In the genomic region with DNA sequence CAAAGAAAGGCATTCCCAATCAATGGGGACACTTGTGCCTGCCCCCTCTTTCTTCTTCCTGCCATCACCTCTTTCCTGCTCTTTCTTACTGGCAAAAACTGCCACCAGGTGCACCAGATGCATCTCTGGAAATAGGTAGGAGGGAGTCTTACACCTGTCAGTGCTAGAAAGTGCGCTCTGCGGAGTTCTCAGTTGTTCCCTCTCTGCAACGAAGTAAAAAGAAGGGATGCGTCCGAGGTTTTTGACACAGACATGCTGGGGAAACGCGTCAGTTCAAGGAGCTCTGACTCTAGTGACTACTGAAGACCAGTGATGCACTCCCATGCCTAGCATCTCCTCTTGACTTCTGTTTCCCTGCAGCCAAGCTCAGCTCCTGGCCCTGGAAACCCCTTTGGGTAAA, we compare ENCODE assay signal across 19 cellular contexts. TPM values are rescaled to one million over a fixed set of nuclear protein-coding genes. Genes with fewer than 3 reads are reported as not detected.
A peak's percentile ranks its signal among the peaks of the same experiment; 100 is the strongest.
DNase-seq lines count a peak whose midpoint lies in the region; ATAC-seq and TF ChIP-seq lines count a peak whose summit lies in the region.
"Had no signal": no experiment of that assay in that cellular context is flagged by ENCODE, and none has a peak within 500 bp of the region (broad histone marks: within the 10 kb centered on the region; RNA-seq: fewer than 3 reads in every experiment).

No MANE protein-coding gene starts in this region.

- no peak overlapping the region for H2BK15ac ChIP-seq in neuronal stem cell (ENCODE audit: low read length)

- H3K79me1 ChIP-seq in neuronal stem cell (ENCODE audit: low read depth, low read length): no peaks in the 10 kb centered on the region

- H4K8ac ChIP-seq in neuronal stem cell (ENCODE audit: low read depth, low read length): no peak overlapping the region

- no peak overlapping the region for H2AK5ac ChIP-seq in neuronal stem cell (ENCODE audit: low read depth, low read length)

- H3K14ac ChIP-seq in neuronal stem cell (ENCODE audit: low read length): no peak overlapping the region

- no peak for ATAC-seq in GM21526 (IDR thresholded peaks at IDR 0.05; ENCODE audit: low FRiP score, unreplicated experiment)
- ATAC-seq in GM18868 (IDR thresholded peaks at IDR 0.05; ENCODE audit: unreplicated experiment): no peak
- ATAC-seq: left lobe of liver, T-cell had no signal

- H3K4ac ChIP-seq in neuronal stem cell (ENCODE audit: low read length): no peak overlapping the region

- no peak for TF ChIP-seq CTCF in ascending aorta (IDR thresholded peaks at IDR 0.05)

- no peak overlapping the region for H4K91ac ChIP-seq in neuronal stem cell (ENCODE audit: low read depth, low read length, poor library complexity)

- peaks cover 86% of the 10 kb centered on the region for H3K27me3 ChIP-seq in HUES48 (ENCODE audit: control insufficient read depth, insufficient read depth, low read length)
- peaks cover 5% of the 10 kb centered on the region for H3K27me3 ChIP-seq in ascending aorta
- peaks cover 18 to 70% (median 51%) of the 10 kb centered on the region in 3 experiments for H3K27me3 ChIP-seq in neuronal stem cell (ENCODE audit: control insufficient read depth in 3 of 3, insufficient read depth in 3 of 3, low read depth in 1 of 3, low read length in 3 of 3)

- no peak overlapping the region for H3K27ac ChIP-seq in HUES48 (ENCODE audit: low read depth, low read length)
- no peak overlapping the region for H3K27ac ChIP-seq in ascending aorta
- H3K27ac ChIP-seq in neuronal stem cell (replicated peaks; ENCODE audit: low read length): no peak overlapping the region
- H3K27ac ChIP-seq: colonic mucosa, transverse colon had no signal

- H3K4me2 ChIP-seq in neuronal stem cell (ENCODE audit: insufficient read depth, low read length, poor library complexity, severe bottlenecking): peak overlapping the region; percentile 95

- H3K4me1 ChIP-seq in HUES48 (ENCODE audit: control insufficient read depth, insufficient read depth, low read length) (peaks cover 10% of the 10 kb centered on the region; the same call in 1 of the 2 replicates), ascending aorta (peaks cover 3 to 4% of the 10 kb centered on the region in 2 donors), neuronal stem cell (ENCODE audit: control insufficient read depth in 2 of 2, insufficient read depth in 1 of 2, low read depth in 1 of 2, low read length in 2 of 2) (peaks cover 0 to 8% of the 10 kb centered on the region in 2 donors)
- H3K4me1 ChIP-seq: colonic mucosa had no signal

- H3K18ac ChIP-seq in neuronal stem cell (ENCODE audit: low read length): no peak overlapping the region

- no peak for DNase-seq in ascending aorta (ENCODE audit: low spot score in 2 of 2)
- no peak for DNase-seq in neuronal stem cell (ENCODE audit: low spot score)
- DNase-seq in stimulated activated CD4-positive, alpha-beta T cell treated with anti-CD3 and anti-CD28 coated beads, Interleukin-4, amount 100 ng/mL, for 24 hours: no peak
- DNase-seq: activated CD4-positive, alpha-beta T cell treated with anti-CD3 and anti-CD28 coated beads, Interleukin-2, amount 50 U/mL, for 1 hour; activated naive CD4-positive, alpha-beta T cell treated with Interleukin-2 at 50 U/mL for 16 hours; CD8-positive, alpha-beta memory T cell; colonic mucosa; Karpas-422; NCI-H1048; SHP77; stimulated activated naive CD4-positive, alpha-beta T cell treated with Interleukin-2 at 50 U/mL for 16 hours; T-cell; transverse colon had no signal

- H2BK5ac ChIP-seq in neuronal stem cell (ENCODE audit: low read length): no peak overlapping the region

- no peak overlapping the region for H2BK120ac ChIP-seq in neuronal stem cell (ENCODE audit: low read depth, low read length)

- H2BK12ac ChIP-seq in neuronal stem cell (ENCODE audit: low read length): no peak overlapping the region

- H3K9me3 ChIP-seq in HUES48 (ENCODE audit: control insufficient read depth, insufficient read depth, low read length) (no peaks in the 10 kb centered on the region), ascending aorta (no peaks in the 10 kb centered on the region), neuronal stem cell (replicated peaks in 1 of 2; ENCODE audit: control insufficient read depth in 2 of 2, insufficient read depth in 1 of 2, low read depth in 1 of 2, low read length in 2 of 2) (no peaks in the 10 kb centered on the region)
- H3K9me3 ChIP-seq: colonic mucosa, transverse colon had no signal

- no peak overlapping the region for H3K9ac ChIP-seq in HUES48 (ENCODE audit: low read depth, low read length)
- no peak overlapping the region for H3K9ac ChIP-seq in neuronal stem cell (ENCODE audit: low read depth, low read length, poor library complexity)

- no peak overlapping the region for H3K23ac ChIP-seq in neuronal stem cell (ENCODE audit: low read depth, low read length, poor library complexity)

- H2AFZ ChIP-seq in neuronal stem cell (ENCODE audit: low read length): peak overlapping the region; percentile 59

- H3K36me3 ChIP-seq in HUES48 (ENCODE audit: control insufficient read depth, insufficient read depth, low read length) (no peaks in the 10 kb centered on the region), ascending aorta (no peaks in the 10 kb centered on the region), neuronal stem cell (replicated peaks in 1 of 2; ENCODE audit: control insufficient read depth in 2 of 2, insufficient read depth in 2 of 2, low read length in 2 of 2) (no peaks in the 10 kb centered on the region)
- H3K36me3 ChIP-seq: colonic mucosa, transverse colon had no signal

- WGBS in neuronal stem cell (ENCODE audit: extremely low coverage in 2 of 2, insufficient read length in 2 of 2, insufficient replicate concordance in 1 of 2), 2 donors: no CpG with 5 or more reads among the region's 7 CpGs

- H3K4me3 ChIP-seq in HUES48 (ENCODE audit: low read depth, low read length) (peak overlapping the region; percentile 78), ascending aorta (peak overlapping the region; percentile 48 to 62), iPS-11a (ENCODE audit: low read depth, low read length) (peak overlapping the region; percentile 72), neuronal stem cell (ENCODE audit: low read length in 2 of 2) (peak overlapping the region in 1 of 2 donors; percentile 70)

- intact Hi-C loops in ascending aorta (cut with DNase I): no loop called here

RNA-seq across cellular contexts. Expression of a gene that starts 0.8 kb away (rescaled TPM):
- 4.8 TPM for total RNA-seq in ascending aorta
- polyA plus RNA-seq in neuronal stem cell (2013, experiment 1 of 2): 0.18 TPM
- 0.12 TPM for polyA plus RNA-seq in neuronal stem cell (2013, experiment 2 of 2)
- total RNA-seq: CD8-positive, alpha-beta memory T cell; right cardiac atrium; T-cell had no signal
- polyA plus RNA-seq: CD8-positive, alpha-beta memory T cell; right cardiac atrium had no signal
